Comparison of ENCODE assay signal across 1 cellular context in genomic region chr16:46875243-46875642, GRCh38.
TF ChIP-seq lines count a peak whose summit lies in the region.

No MANE protein-coding gene starts in this region.

TF ChIP-seq in HepG2, 621 proteins besides CTCF, POLR2A, EP300 and RAD21 (continued from another document):
- TF ChIP-seq ERF (CRISPR knock-in tag; IDR thresholded peaks at IDR 0.05) (0 out of 2 replicates have a peak, but pooled peaks have one; percentile 5), ZNF256 (CRISPR knock-in tag; conservative IDR thresholded peaks at IDR 0.05) (no peak)
